ENCODE assay signal across 13 cellular contexts in the genomic region with DNA sequence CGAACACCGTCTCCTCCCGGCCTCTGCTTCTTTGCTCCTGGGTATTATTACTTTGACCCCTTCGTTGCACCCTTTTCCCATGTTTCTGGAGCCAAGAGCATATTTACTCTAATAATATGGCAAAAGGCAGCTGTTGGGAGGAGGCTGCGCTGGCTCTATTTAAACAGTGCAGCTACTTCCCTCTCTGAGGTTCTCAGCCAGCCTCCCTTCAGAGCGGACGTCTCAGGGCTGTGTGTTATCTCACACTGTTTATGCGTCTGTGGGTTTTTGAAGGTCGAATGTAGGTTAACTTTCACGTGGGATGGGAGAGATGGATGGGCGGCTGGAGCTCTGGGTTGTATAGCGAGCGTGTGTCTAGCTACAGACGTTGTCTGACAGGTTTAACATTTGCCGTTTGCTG. TPM values are rescaled to one million over a fixed set of nuclear protein-coding genes. Genes with fewer than 3 reads are reported as not detected.
DNase-seq lines count a peak whose midpoint lies in the region; ATAC-seq and TF ChIP-seq lines count a peak whose summit lies in the region.
"Had no signal": no experiment of that assay in that cellular context is flagged by ENCODE, and none has a peak within 500 bp of the region (broad histone marks: within the 10 kb centered on the region; RNA-seq: fewer than 3 reads in every experiment).

No MANE protein-coding gene starts in this region.

- DNase-seq in DMS53 (lab: John Stamatoyannopoulos, UW) (peak; percentile 7), DMS53 treated with DMSO at 0.1 percent for 48 hours (lab: John Stamatoyannopoulos, UW; ENCODE audit: unreplicated experiment) (no peak), MV-4-11 (lab: John Stamatoyannopoulos, UW) (peak; percentile 69), fibroblast of pulmonary artery (ENCODE audit: low read depth) (peak; percentile 9), C1 segment of cervical spinal cord (lab: John Stamatoyannopoulos, UW) (no peak), A172 (ENCODE audit: low spot score) (no peak), NCI-H1048 (lab: John Stamatoyannopoulos, UW) (no peak)
- no peak for DNase-seq in natural killer cell treated with Interleukin-12 subunit alpha and Interleukin-12 subunit beta and Interleukin-15 and Interleukin-18, amount 100 ng/mL, for 72 hours (ENCODE audit: low spot score)
- DNase-seq: activated naive CD4-positive, alpha-beta T cell treated with anti-CD3 and anti-CD28 coated beads for 36 hours; gastrocnemius medialis; KBM-7; NCI-H1436; PC-9 had no signal

- H3K4me1 Mint-ChIP-seq in natural killer cell treated with Interleukin-12 subunit alpha and Interleukin-12 subunit beta and Interleukin-15 and Interleukin-18, amount 100 ng/mL, for 72 hours (ENCODE audit: low read depth in 2 of 2) = peaks cover 11 to 18% of the 10 kb centered on the region in 2 donors

- no peaks in the 10 kb centered on the region for H3K36me3 Mint-ChIP-seq in natural killer cell treated with Interleukin-12 subunit alpha and Interleukin-12 subunit beta and Interleukin-15 and Interleukin-18, amount 100 ng/mL, for 72 hours

- no peak for TF ChIP-seq CTCF in fibroblast of pulmonary artery (IDR thresholded peaks at IDR 0.05; ENCODE audit: low read length, missing control alignments)

- H3K27me3 Mint-ChIP-seq in natural killer cell treated with Interleukin-12 subunit alpha and Interleukin-12 subunit beta and Interleukin-15 and Interleukin-18, amount 100 ng/mL, for 72 hours = peaks cover 10 to 13% of the 10 kb centered on the region in 2 donors

- H3K27ac Mint-ChIP-seq in natural killer cell treated with Interleukin-12 subunit alpha and Interleukin-12 subunit beta and Interleukin-15 and Interleukin-18, amount 100 ng/mL, for 72 hours = peak overlapping the region; percentile 2 to 70
- H3K27ac Mint-ChIP-seq: activated naive CD4-positive, alpha-beta T cell treated with anti-CD3 and anti-CD28 coated beads for 36 hours had no signal

- H3K4me3 ChIP-seq in fibroblast of pulmonary artery (replicated peaks; ENCODE audit: low read depth, low read length) = no peak overlapping the region
- H3K4me3 ChIP-seq: gastrocnemius medialis, PC-9 had no signal

- peak overlapping the region; percentile 33 for H3K4me3 Mint-ChIP-seq in natural killer cell treated with Interleukin-12 subunit alpha and Interleukin-12 subunit beta and Interleukin-15 and Interleukin-18, amount 100 ng/mL, for 72 hours
- H3K4me3 Mint-ChIP-seq: activated naive CD4-positive, alpha-beta T cell treated with anti-CD3 and anti-CD28 coated beads for 36 hours had no signal

- peak; percentile 45 to 47 for ATAC-seq in natural killer cell treated with Interleukin-12 subunit alpha and Interleukin-12 subunit beta and Interleukin-15 and Interleukin-18, amount 100 ng/mL, for 72 hours
- ATAC-seq: gastrocnemius medialis had no signal

- no peaks in the 10 kb centered on the region for H3K9me3 Mint-ChIP-seq in natural killer cell treated with Interleukin-12 subunit alpha and Interleukin-12 subunit beta and Interleukin-15 and Interleukin-18, amount 100 ng/mL, for 72 hours
- H3K9me3 Mint-ChIP-seq: activated naive CD4-positive, alpha-beta T cell treated with anti-CD3 and anti-CD28 coated beads for 36 hours had no signal

RNA-seq across cellular contexts. Expression of a gene that starts 45.3 kb away (rescaled TPM):
- 100 to 1,000 TPM; 326 to 345 TPM for total RNA-seq in natural killer cell treated with Interleukin-12 subunit alpha and Interleukin-12 subunit beta and Interleukin-15 and Interleukin-18, amount 100 ng/mL, for 72 hours
- 784 and 875 TPM in 2 replicates for total RNA-seq in A172 (2014; rRNA removed; shearing (Covaris generic))

RNA-seq across cellular contexts. Expression of a gene that starts 45.4 kb away (rescaled TPM):
- 10 to 100 TPM; 39.9 to 57.9 TPM for total RNA-seq in natural killer cell treated with Interleukin-12 subunit alpha and Interleukin-12 subunit beta and Interleukin-15 and Interleukin-18, amount 100 ng/mL, for 72 hours
- 65.9 and 68.5 TPM in 2 replicates for total RNA-seq in A172 (2014; rRNA removed; shearing (Covaris generic))

RNA-seq across cellular contexts. Expression of a gene that starts 54.2 kb away (rescaled TPM):
- 100 to 1,000 TPM; 198 to 510 TPM for total RNA-seq in natural killer cell treated with Interleukin-12 subunit alpha and Interleukin-12 subunit beta and Interleukin-15 and Interleukin-18, amount 100 ng/mL, for 72 hours
- total RNA-seq in A172 (2014; rRNA removed; shearing (Covaris generic)) = 0.05 and 0.12 TPM in 2 replicates
- total RNA-seq: PC-9 had no signal

Comparison
In these comparisons a context has a peak if more than half of its experiments do, and no peak if none do; other contexts are left out.
1. DNase-seq: peak in DMS53 (single experiment), MV-4-11 (single experiment) and fibroblast of pulmonary artery (single experiment); none in DMS53 treated with DMSO at 0.1 percent for 48 hours (single experiment), natural killer cell treated with Interleukin-12 subunit alpha and Interleukin-12 subunit beta and Interleukin-15 and Interleukin-18, amount 100 ng/mL, for 72 hours (single experiment), C1 segment of cervical spinal cord (0 of 14), A172 (single experiment) and NCI-H1048 (single experiment).
2. RNA of a gene that starts 54.2 kb away (total RNA-seq): 198 to 510 TPM in natural killer cell treated with Interleukin-12 subunit alpha and Interleukin-12 subunit beta and Interleukin-15 and Interleukin-18, amount 100 ng/mL, for 72 hours; 0.05 to 0.12 TPM in A172; every median in the first group is over 100 times any median in the second.